15 cellular contexts compared by ENCODE assay signal in the genomic region with DNA sequence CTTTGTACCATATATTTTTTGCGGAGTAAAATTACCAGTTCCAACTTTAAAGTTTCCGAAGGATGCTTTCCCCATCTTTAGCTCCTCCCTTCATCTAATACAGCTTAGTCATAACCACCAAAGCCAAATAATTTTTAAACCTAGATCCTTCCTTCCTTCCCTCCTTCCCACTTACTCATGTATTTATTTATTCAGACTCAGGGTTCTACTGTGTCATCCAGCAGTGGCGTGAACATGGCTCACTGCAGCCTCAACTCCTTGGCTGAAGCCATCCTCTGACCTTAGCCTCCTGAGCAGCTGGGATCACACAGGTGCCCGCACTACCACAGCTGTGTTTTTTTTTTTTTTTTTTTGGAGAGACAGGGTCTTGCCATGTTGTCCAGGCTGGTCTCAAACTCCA. TPM values are rescaled to one million over a fixed set of nuclear protein-coding genes. Genes with fewer than 3 reads are reported as not detected.
A peak's percentile ranks its signal among the peaks of the same experiment; 100 is the strongest.
DNase-seq lines count a peak whose midpoint lies in the region; ATAC-seq and TF ChIP-seq lines count a peak whose summit lies in the region.
"Had no signal": no experiment of that assay in that cellular context is flagged by ENCODE, and none has a peak within 500 bp of the region (broad histone marks: within the 10 kb centered on the region; RNA-seq: fewer than 3 reads in every experiment).

No MANE protein-coding gene starts in this region.

- H3K4me3 Mint-ChIP-seq in T-helper 1 cell treated with Interleukin-12 subunit alpha and Interleukin-12 subunit beta and Interleukin-4 antibody, amounts not matched to agents 30 μg/mL and 1 μg/mL, for 36 hours: no peak overlapping the region
- no peak overlapping the region for H3K4me3 Mint-ChIP-seq in dendritic cell treated with granulocyte-macrophage colony-stimulating factor and Interleukin-4, amounts not matched to agents 40 ng/mL and 50 ng/mL, for 4 days
- no peak overlapping the region for H3K4me3 Mint-ChIP-seq in Caco-2 (ENCODE audit: unreplicated experiment)
- H3K4me3 Mint-ChIP-seq: activated CD8-positive, alpha-beta memory T cell treated with anti-CD3 and anti-CD28 coated beads, Interleukin-2, amount 10 ng/mL, durations not matched to agents 7 days and 5 days; endodermal cell had no signal

- H3K9me3 Mint-ChIP-seq in T-helper 1 cell treated with Interleukin-12 subunit alpha and Interleukin-12 subunit beta and Interleukin-4 antibody, amounts not matched to agents 30 μg/mL and 1 μg/mL, for 36 hours: no peaks in the 10 kb centered on the region
- H3K9me3 Mint-ChIP-seq in dendritic cell treated with granulocyte-macrophage colony-stimulating factor and Interleukin-4, amounts not matched to agents 40 ng/mL and 50 ng/mL, for 4 days: no peaks in the 10 kb centered on the region
- H3K9me3 Mint-ChIP-seq in Caco-2 (ENCODE audit: unreplicated experiment): no peaks in the 10 kb centered on the region

- H3K27me3 ChIP-seq in Caco-2 (replicated peaks; ENCODE audit: control insufficient read depth, insufficient read depth, low read length): no peaks in the 10 kb centered on the region
- no peaks in the 10 kb centered on the region for H3K27me3 ChIP-seq in lower lobe of right lung (ENCODE audit: low read depth)
- H3K27me3 ChIP-seq: Peyer's patch, testis had no signal

- peaks cover 60% of the 10 kb centered on the region for H3K4me1 Mint-ChIP-seq in T-helper 1 cell treated with Interleukin-12 subunit alpha and Interleukin-12 subunit beta and Interleukin-4 antibody, amounts not matched to agents 30 μg/mL and 1 μg/mL, for 36 hours (ENCODE audit: low read depth)
- peaks cover 38% of the 10 kb centered on the region for H3K4me1 Mint-ChIP-seq in dendritic cell treated with granulocyte-macrophage colony-stimulating factor and Interleukin-4, amounts not matched to agents 40 ng/mL and 50 ng/mL, for 4 days (ENCODE audit: low read depth)
- H3K4me1 Mint-ChIP-seq in Caco-2 (ENCODE audit: low read depth, unreplicated experiment): peaks cover 8% of the 10 kb centered on the region

- H3K9me3 ChIP-seq in Caco-2 (peaks cover 12% of the 10 kb centered on the region; the same call in 1 of the 2 replicates), lower lobe of right lung (no peaks in the 10 kb centered on the region)
- H3K9me3 ChIP-seq: mucosa of descending colon, Peyer's patch, testis had no signal

- peak overlapping the region; percentile 8 for H3K27ac Mint-ChIP-seq in T-helper 1 cell treated with Interleukin-12 subunit alpha and Interleukin-12 subunit beta and Interleukin-4 antibody, amounts not matched to agents 30 μg/mL and 1 μg/mL, for 36 hours
- H3K27ac Mint-ChIP-seq in dendritic cell treated with granulocyte-macrophage colony-stimulating factor and Interleukin-4, amounts not matched to agents 40 ng/mL and 50 ng/mL, for 4 days: peak overlapping the region; percentile 44
- no peak overlapping the region for H3K27ac Mint-ChIP-seq in Caco-2 (ENCODE audit: unreplicated experiment)
- H3K27ac Mint-ChIP-seq: activated CD8-positive, alpha-beta memory T cell treated with anti-CD3 and anti-CD28 coated beads, Interleukin-2, amount 10 ng/mL, durations not matched to agents 7 days and 5 days; endodermal cell had no signal

- TF ChIP-seq CTCF in Caco-2 (IDR thresholded peaks at IDR 0.05; ENCODE audit: insufficient read depth in 1 of 2, low read depth in 1 of 2, low read length in 1 of 2, severe bottlenecking in 1 of 2, unreplicated experiment in 1 of 2): no peak
- no peak for TF ChIP-seq CTCF in lower lobe of right lung (IDR thresholded peaks at IDR 0.05)

- peaks cover 2% of the 10 kb centered on the region for H3K36me3 ChIP-seq in Caco-2 (ENCODE audit: control insufficient read depth, insufficient read depth, low read length)
- H3K36me3 ChIP-seq in lower lobe of right lung: no peaks in the 10 kb centered on the region

- DNase-seq in T-helper 1 cell (no peak), M059J (ENCODE audit: low read depth) (peak; percentile 85), pulmonary artery endothelial cell (ENCODE audit: low read depth, low spot score) (peak; percentile 26), Caco-2 (no peak), lower lobe of right lung (no peak)
- DNase-seq: 8988T; activated CD8-positive, alpha-beta memory T cell treated with anti-CD3 and anti-CD28 coated beads, Interleukin-2, amount 10 ng/mL, durations not matched to agents 7 days and 5 days; endodermal cell; mucosa of descending colon; NCI-H226; Peyer's patch; testis had no signal

- H3K4me1 ChIP-seq in Caco-2 (peaks cover 9% of the 10 kb centered on the region), lower lobe of right lung (peaks cover 41% of the 10 kb centered on the region)

- no peak overlapping the region for H3K27ac ChIP-seq in lower lobe of right lung
- H3K27ac ChIP-seq: Peyer's patch, testis had no signal

- peaks cover 51% of the 10 kb centered on the region for H3K36me3 Mint-ChIP-seq in T-helper 1 cell treated with Interleukin-12 subunit alpha and Interleukin-12 subunit beta and Interleukin-4 antibody, amounts not matched to agents 30 μg/mL and 1 μg/mL, for 36 hours (ENCODE audit: low read depth)
- peaks cover 53% of the 10 kb centered on the region for H3K36me3 Mint-ChIP-seq in dendritic cell treated with granulocyte-macrophage colony-stimulating factor and Interleukin-4, amounts not matched to agents 40 ng/mL and 50 ng/mL, for 4 days (ENCODE audit: low read depth)
- H3K36me3 Mint-ChIP-seq in Caco-2 (ENCODE audit: insufficient read depth, unreplicated experiment): peaks cover 38% of the 10 kb centered on the region

- no TSS peak for BruUV-seq in Caco-2 (replicated peaks; lab: Mats Ljungman, UMichigan)

- ATAC-seq in lower lobe of right lung: no peak
- ATAC-seq in HG02678 (IDR thresholded peaks at IDR 0.05; ENCODE audit: unreplicated experiment): no peak
- ATAC-seq: activated CD8-positive, alpha-beta memory T cell treated with anti-CD3 and anti-CD28 coated beads, Interleukin-2, amount 10 ng/mL, durations not matched to agents 7 days and 5 days; mucosa of descending colon had no signal

- intact Hi-C loops in dendritic cell treated with granulocyte-macrophage colony-stimulating factor and Interleukin-4, amounts not matched to agents 40 ng/mL and 50 ng/mL, for 4 days (cut with micrococcal nuclease): no loop called here
- intact Hi-C loops in Caco-2 (cut with micrococcal nuclease; ENCODE audit: unreplicated experiment): no loop called here
- intact Hi-C loops in lower lobe of right lung (cut with DNase I): no loop called here

- POLR2A ChIA-PET in Caco-2 (lab: Charles Lee): no interaction called here

- CTCF ChIA-PET in Caco-2 (lab: Charles Lee): interaction anchor here (0.6 kb wide), 1 partner anchor 118 kb away, joined by 3 read pairs; no protein-coding TSS in a partner anchor

- H3K4me3 ChIP-seq in Caco-2 (ENCODE audit: low read depth, low read length) (no peak overlapping the region), lower lobe of right lung (no peak overlapping the region)
- H3K4me3 ChIP-seq: mucosa of descending colon, Peyer's patch, testis had no signal

- no peaks in the 10 kb centered on the region for H3K27me3 Mint-ChIP-seq in T-helper 1 cell treated with Interleukin-12 subunit alpha and Interleukin-12 subunit beta and Interleukin-4 antibody, amounts not matched to agents 30 μg/mL and 1 μg/mL, for 36 hours (ENCODE audit: low read depth)
- H3K27me3 Mint-ChIP-seq in dendritic cell treated with granulocyte-macrophage colony-stimulating factor and Interleukin-4, amounts not matched to agents 40 ng/mL and 50 ng/mL, for 4 days: no peaks in the 10 kb centered on the region
- no peaks in the 10 kb centered on the region for H3K27me3 Mint-ChIP-seq in Caco-2 (ENCODE audit: insufficient read depth, unreplicated experiment)
- H3K27me3 Mint-ChIP-seq: activated CD8-positive, alpha-beta memory T cell treated with anti-CD3 and anti-CD28 coated beads, Interleukin-2, amount 10 ng/mL, durations not matched to agents 7 days and 5 days had no signal

RNA-seq across cellular contexts. Expression of gene LPIN2, which starts 4.4 kb away (rescaled TPM):
- total RNA-seq in M059J (2014; rRNA removed; shearing (Covaris generic)): 29.5 and 36.2 TPM in 2 replicates
- total RNA-seq in pulmonary artery endothelial cell (19.0 and 27.5 TPM in 2 replicates), Caco-2 (2022) (25.3 and 26.2 TPM in 2 replicates), lower lobe of right lung (51.1 TPM)

Comparison
In these comparisons a context has a peak if more than half of its experiments do, and no peak if none do; other contexts are left out.
1. DNase-seq: peak in M059J (single experiment) and pulmonary artery endothelial cell (single experiment); none in T-helper 1 cell (0 of 5), Caco-2 (0 of 2) and lower lobe of right lung (single experiment).